Comparison of ENCODE assay signal across 18 cellular contexts in genomic region chr1:53562983-53563379, GRCh38.
"Had no signal": no experiment of that assay in that cellular context is flagged by ENCODE, and none has a peak within 500 bp of the region (broad histone marks: within the 10 kb centered on the region; RNA-seq: fewer than 3 reads in every experiment).

No MANE protein-coding gene starts in this region.

- H3K27ac ChIP-seq: coronary artery, heart left ventricle, neural progenitor cell, right atrium auricular region, tibial artery, upper lobe of left lung, uterus had no signal

- H3K9me3 ChIP-seq: upper lobe of left lung, uterus had no signal

- H3K4me3 ChIP-seq: coronary artery, heart left ventricle, lung, neural progenitor cell, right atrium auricular region, tibial artery, upper lobe of left lung, uterus had no signal

- H3K4me1 Mint-ChIP-seq: endodermal cell, naive B cell had no signal

- H3K4me1 ChIP-seq: heart left ventricle, right atrium auricular region, tibial artery, upper lobe of left lung, uterus had no signal

- H3K36me3 Mint-ChIP-seq: neural progenitor cell had no signal

- ATAC-seq: heart left ventricle, left colon, left ventricle myocardium superior had no signal

- H3K9me3 Mint-ChIP-seq: neural progenitor cell had no signal

- DNase-seq: effector CD4-positive, alpha-beta T cell; endodermal cell; erythroblast; heart left ventricle; hippocampal formation; left ventricle myocardium superior; mesenchymal stem cell; naive B cell; nucleus accumbens; small intestine had no signal

- H3K27me3 ChIP-seq: neural progenitor cell, right atrium auricular region, upper lobe of left lung, uterus had no signal

- H3K36me3 ChIP-seq: heart left ventricle, neural progenitor cell, right atrium auricular region, tibial artery, upper lobe of left lung, uterus had no signal

- H3K27ac Mint-ChIP-seq: endodermal cell, neural progenitor cell had no signal

- H3K4me3 Mint-ChIP-seq: endodermal cell, naive B cell, neural progenitor cell had no signal
